ENCODE assay signal across 13 cellular contexts in genomic region chr16:87375426-87376135, GRCh38. TPM values are rescaled to one million over a fixed set of nuclear protein-coding genes. Genes with fewer than 3 reads are reported as not detected.
DNase-seq lines count a peak whose midpoint lies in the region; ATAC-seq and TF ChIP-seq lines count a peak whose summit lies in the region.
"Had no signal": no experiment of that assay in that cellular context is flagged by ENCODE, and none has a peak within 500 bp of the region (broad histone marks: within the 10 kb centered on the region; RNA-seq: fewer than 3 reads in every experiment).

No MANE protein-coding gene starts in this region.

- DNase-seq in MCF 10A (ENCODE audit: unreplicated experiment) (peak; percentile 63), breast epithelium (ENCODE audit: low spot score in 2 of 2) (no peak), chondrocyte (ENCODE audit: low spot score) (peak; percentile 42), kidney tubule cell (ENCODE audit: low spot score) (peak; percentile 20), transverse colon (no peak), cortex of kidney (lab: John Stamatoyannopoulos, UW) (no peak)
- DNase-seq: naive thymus-derived CD4-positive, alpha-beta T cell; NCI-H1092 treated with DMSO at 0.1 percent for 48 hours; NK-92 treated with Interleukin-12 subunit alpha and Interleukin-12 subunit beta, amount 100 ng/mL, for 24 hours had no signal

- ATAC-seq in GM18502 (IDR thresholded peaks at IDR 0.05; ENCODE audit: poor library complexity, unreplicated experiment): no peak
- ATAC-seq in HG03175 (IDR thresholded peaks at IDR 0.05; ENCODE audit: unreplicated experiment): no peak
- ATAC-seq: naive thymus-derived CD4-positive, alpha-beta T cell; WTC11 had no signal

- no peaks in the 10 kb centered on the region for H3K9me3 ChIP-seq in breast epithelium
- no peaks in the 10 kb centered on the region for H3K9me3 ChIP-seq in transverse colon

- TF ChIP-seq POLR2A in breast epithelium (IDR thresholded peaks at IDR 0.05) (no peak), transverse colon (IDR thresholded peaks at IDR 0.05) (no peak)

- TF ChIP-seq EP300 in transverse colon (IDR thresholded peaks at IDR 0.05; ENCODE audit: low read depth): no peak

- intact Hi-C loops in MCF 10A (cut with micrococcal nuclease): no loop called here
- intact Hi-C loops in breast epithelium (cut with DNase I; ENCODE audit: low total_unique reads): no loop called here
- intact Hi-C loops in transverse colon (cut with DNase I; ENCODE audit: low total_unique reads): loop anchor here (10.0 kb wide), 1 partner anchor 51 kb away; no protein-coding TSS in a partner anchor

- no peaks in the 10 kb centered on the region for H3K27me3 Mint-ChIP-seq in MCF 10A (ENCODE audit: insufficient read depth, unreplicated experiment)
- H3K27me3 Mint-ChIP-seq in chondrocyte (ENCODE audit: low read depth): no peaks in the 10 kb centered on the region
- H3K27me3 Mint-ChIP-seq: B cell; naive thymus-derived CD4-positive, alpha-beta T cell had no signal

- 66 to 68% methylated on average over 4 to 9 of the region's 9 CpGs for WGBS in transverse colon (ENCODE audit: low coverage in 1 of 2), 2 donors

- H3K27ac ChIP-seq in breast epithelium: peak overlapping the region in 1 of 2 donors; percentile 45
- peak overlapping the region; percentile 13 to 42 (median 23) for H3K27ac ChIP-seq in transverse colon

- POLR2A ChIA-PET in MCF 10A (lab: Yijun Ruan, JAX): interaction anchor here (0.6 to 3.7 kb wide), 11 partner anchors 8 to 841 kb away, joined by 3 to 40 read pairs (median 4); partner anchors contain the start of genes C16orf95, FBXO31, FOXC2 and MAP1LC3B

- TF ChIP-seq CTCF in MCF 10A (IDR thresholded peaks at IDR 0.05; ENCODE audit: unreplicated experiment) (no peak), breast epithelium (IDR thresholded peaks at IDR 0.05) (no peak), chondrocyte (IDR thresholded peaks at IDR 0.05) (no peak), transverse colon (IDR thresholded peaks at IDR 0.05) (no peak)

- peaks cover 8% of the 10 kb centered on the region for H3K4me1 Mint-ChIP-seq in MCF 10A (ENCODE audit: insufficient read depth, unreplicated experiment)
- peaks cover 25% of the 10 kb centered on the region for H3K4me1 Mint-ChIP-seq in chondrocyte (ENCODE audit: low read depth)

- H3K4me3 Mint-ChIP-seq in MCF 10A (ENCODE audit: unreplicated experiment) (peak overlapping the region; percentile 62), chondrocyte (ENCODE audit: unreplicated experiment) (peak overlapping the region; percentile 14)
- H3K4me3 Mint-ChIP-seq: B cell, WTC11 had no signal

- peaks cover 6% of the 10 kb centered on the region for H3K36me3 Mint-ChIP-seq in MCF 10A (ENCODE audit: insufficient read depth, unreplicated experiment)
- no peaks in the 10 kb centered on the region for H3K36me3 Mint-ChIP-seq in chondrocyte (ENCODE audit: low read depth)

- TSS peak; percentile 59 for BruUV-seq in MCF 10A (replicated peaks; lab: Mats Ljungman, UMichigan)

- H3K27me3 ChIP-seq in breast epithelium (no peaks in the 10 kb centered on the region), transverse colon (no peaks in the 10 kb centered on the region)

- in situ Hi-C loops in transverse colon (cut with MboI; ENCODE audit: low pct_ligation_motif_present in 1 of 4, low pct_unique_long_range_greater_than_20kb in 1 of 4, low sequenced_read_pairs in 3 of 4): loop anchor here in 1 of 4 donors (5.0 kb wide), 1 partner anchor 53 kb away; no protein-coding TSS in a partner anchor

- H3K4me3 ChIP-seq in breast epithelium (no peak overlapping the region), transverse colon (no peak overlapping the region)

- peaks cover under 1 to 5% of the 10 kb centered on the region in 2 donors for H3K4me1 ChIP-seq in breast epithelium
- peaks cover 21 to 70% (median 39%) of the 10 kb centered on the region in 4 donors for H3K4me1 ChIP-seq in transverse colon

- H3K36me3 ChIP-seq in breast epithelium (no peaks in the 10 kb centered on the region), transverse colon (no peaks in the 10 kb centered on the region)

- CTCF ChIA-PET in MCF 10A (lab: Yijun Ruan, JAX): interaction anchor here (0.6 to 1.3 kb wide), 3 partner anchors 18 to 85 kb away, joined by 3 to 4 read pairs (median 3); no protein-coding TSS in a partner anchor

- H3K9me3 Mint-ChIP-seq in MCF 10A (ENCODE audit: unreplicated experiment) (no peaks in the 10 kb centered on the region), chondrocyte (ENCODE audit: low read depth) (no peaks in the 10 kb centered on the region)
- H3K9me3 Mint-ChIP-seq: naive thymus-derived CD4-positive, alpha-beta T cell had no signal

- H3K27ac Mint-ChIP-seq in MCF 10A (ENCODE audit: low read depth, unreplicated experiment) (peak overlapping the region; percentile 99), chondrocyte (ENCODE audit: unreplicated experiment) (peak overlapping the region; percentile 86)
- H3K27ac Mint-ChIP-seq: B cell, WTC11 had no signal

RNA-seq across cellular contexts. Expression of gene FBXO31, which starts 8.0 kb away (rescaled TPM):
- total RNA-seq in MCF 10A (2022) (43.2 and 53.9 TPM in 2 replicates), breast epithelium (10 to 100 TPM; 43.0 to 74.7 (median 67.4) TPM), chondrocyte (30.3 to 37.2 TPM (median 30.6 TPM) in 3 replicates), transverse colon (100 to 1,000 TPM in 3 of 4 donors, 10 to 100 TPM in 1; 83.6 to 403 (median 224) TPM)

RNA-seq across cellular contexts. Expression of gene MAP1LC3B, which starts 16.6 kb away (rescaled TPM):
- total RNA-seq in MCF 10A (2022) (271 and 348 TPM in 2 replicates), breast epithelium (10 to 100 TPM; 58.0 to 72.3 (median 69.1) TPM), chondrocyte (139 to 189 TPM (median 186 TPM) in 3 replicates), transverse colon (10 to 100 TPM; 15.7 to 69.5 (median 39.9) TPM)

RNA-seq across cellular contexts. Expression of gene C16orf95, which starts 58.4 kb away (rescaled TPM):
- 5.7 and 5.8 TPM in 2 replicates for total RNA-seq in MCF 10A (2022)
- total RNA-seq in breast epithelium: 1 to 10 TPM in 2 of 3 donors, not detected in 1; 2.0 to 3.8 TPM
- total RNA-seq in chondrocyte: 6.9 to 8.8 TPM (median 7.2 TPM) in 3 replicates
- total RNA-seq in transverse colon: 1 to 10 TPM in 2 of 4 donors, not detected in 2; 1.1 to 2.3 TPM

Comparison
In these comparisons a context has a peak if more than half of its experiments do, and no peak if none do; other contexts are left out.
1. DNase-seq: peak in MCF 10A (single experiment), chondrocyte (single experiment) and kidney tubule cell (single experiment); none in breast epithelium (0 of 2), transverse colon (single experiment) and cortex of kidney (single experiment).